ENCODE assay signal across 8 cellular contexts in genomic region chr1:160834945-160835565, GRCh38. TPM values are rescaled to one million over a fixed set of nuclear protein-coding genes. Genes with fewer than 3 reads are reported as not detected.
DNase-seq lines count a peak whose midpoint lies in the region; ATAC-seq, FAIRE-seq and TF ChIP-seq lines count a peak whose summit lies in the region.

No MANE protein-coding gene starts in this region.

- peak; percentile 60 for TF ChIP-seq CTCF in cardiac muscle cell (IDR thresholded peaks at IDR 0.05; ENCODE audit: low read depth, low read length)
- TF ChIP-seq CTCF in WI38 (IDR thresholded peaks at IDR 0.05; ENCODE audit: low read depth, low read length) = peak; percentile 32; the same call in 1 of the 2 replicates
- TF ChIP-seq CTCF in fibroblast of pulmonary artery (IDR thresholded peaks at IDR 0.05; ENCODE audit: low read length, missing control alignments) = peak; percentile 58

- H3K4me3 ChIP-seq in cardiac muscle cell (no peak overlapping the region), right cardiac atrium (ENCODE audit: low read length) (no peak overlapping the region), WI38 (ENCODE audit: low read depth, low read length) (no peak overlapping the region), fibroblast of pulmonary artery (replicated peaks; ENCODE audit: low read depth, low read length) (no peak overlapping the region), small intestine (ENCODE audit: low read depth in 1 of 2, low read length in 2 of 2) (no peak overlapping the region)
- H3K4me3 ChIP-seq in effector memory CD4-positive, alpha-beta T cell (ENCODE audit: insufficient read depth, low read depth, low read length, poor library complexity, severe bottlenecking) = no peak overlapping the region

- WGBS in right cardiac atrium = 85% methylated on average over 3 of the region's 3 CpGs
- 63 to 75% (median 66%) methylated on average over 3 of the region's 3 CpGs for WGBS in small intestine, 3 donors

- peaks cover 15% of the 10 kb centered on the region for H3K27me3 ChIP-seq in cardiac muscle cell
- no peaks in the 10 kb centered on the region for H3K27me3 ChIP-seq in right cardiac atrium (ENCODE audit: control insufficient read depth, insufficient read depth)
- no peaks in the 10 kb centered on the region for H3K27me3 ChIP-seq in small intestine (ENCODE audit: control insufficient read depth in 2 of 2, insufficient read depth in 2 of 2, low read length in 2 of 2)
- H3K27me3 ChIP-seq in effector memory CD4-positive, alpha-beta T cell (replicated peaks; ENCODE audit: control insufficient read depth, insufficient read depth, low read length, poor library complexity, severe bottlenecking) = no peaks in the 10 kb centered on the region

- ATAC-seq in right cardiac atrium (no peak), GM21717 (IDR thresholded peaks at IDR 0.05; ENCODE audit: unreplicated experiment) (no peak)

- DNase-seq in cardiac muscle cell (ENCODE audit: low read depth in 1 of 2, low spot score in 1 of 2) = peak; percentile 74 to 79
- DNase-seq in right cardiac atrium = no peak
- peak; percentile 31 for DNase-seq in MV-4-11 (lab: John Stamatoyannopoulos, UW)
- DNase-seq in fibroblast of pulmonary artery (ENCODE audit: low read depth) = peak; percentile 69
- peak; percentile 55 for DNase-seq in small intestine
- no peak for DNase-seq in effector memory CD4-positive, alpha-beta T cell

- intact Hi-C loops in right cardiac atrium (cut with DNase I) = loop anchor here (5.0 to 10.0 kb wide), 3 partner anchors 117 to 260 kb away; partner anchors contain the start of genes ITLN2 (in 4 of the 4) and KLHDC9 (in 1 of the 4)

- H3K9me3 ChIP-seq in cardiac muscle cell (ENCODE audit: low read depth) (no peaks in the 10 kb centered on the region), right cardiac atrium (ENCODE audit: control insufficient read depth, low read length) (no peaks in the 10 kb centered on the region), small intestine (ENCODE audit: control insufficient read depth, low read depth) (no peaks in the 10 kb centered on the region)
- H3K9me3 ChIP-seq in effector memory CD4-positive, alpha-beta T cell (ENCODE audit: control insufficient read depth, low read length) = no peaks in the 10 kb centered on the region

- no peak for FAIRE-seq in small intestine (lab: Jason Lieb, UNC)

- H3K4me1 ChIP-seq in cardiac muscle cell (ENCODE audit: low read depth) = peaks cover 7% of the 10 kb centered on the region
- H3K4me1 ChIP-seq in right cardiac atrium (ENCODE audit: control insufficient read depth, insufficient read depth, low read length) = peaks cover 4% of the 10 kb centered on the region
- H3K4me1 ChIP-seq in small intestine (ENCODE audit: control insufficient read depth in 2 of 2, insufficient read depth in 1 of 2, low read depth in 1 of 2, low read length in 1 of 2) = no peaks in the 10 kb centered on the region
- peaks cover 36% of the 10 kb centered on the region for H3K4me1 ChIP-seq in effector memory CD4-positive, alpha-beta T cell (ENCODE audit: control insufficient read depth, insufficient read depth, low read length, poor library complexity, severe bottlenecking)

- H3K36me3 ChIP-seq in cardiac muscle cell = no peaks in the 10 kb centered on the region
- no peaks in the 10 kb centered on the region for H3K36me3 ChIP-seq in small intestine (ENCODE audit: control insufficient read depth in 2 of 2, insufficient read depth in 2 of 2, low read length in 2 of 2)
- H3K36me3 ChIP-seq in effector memory CD4-positive, alpha-beta T cell (ENCODE audit: control insufficient read depth, insufficient read depth, low read length) = no peaks in the 10 kb centered on the region

- no peak overlapping the region for H3K27ac ChIP-seq in cardiac muscle cell
- no peak overlapping the region for H3K27ac ChIP-seq in right cardiac atrium (ENCODE audit: low read length)
- no peak overlapping the region for H3K27ac ChIP-seq in small intestine (ENCODE audit: low read depth in 1 of 2, low read length in 1 of 2)
- H3K27ac ChIP-seq in effector memory CD4-positive, alpha-beta T cell (ENCODE audit: insufficient read depth, low read length, poor library complexity, severe bottlenecking) = no peak overlapping the region

RNA-seq across cellular contexts. Expression of gene CD244, which starts 27.6 kb away (rescaled TPM):
- total RNA-seq in cardiac muscle cell (not detected in 2 replicates), right cardiac atrium (1 to 10 TPM in 2 of 4 donors, under 1 TPM in 2; 0.51 to 2.3 (median 0.86) TPM)
- polyA plus RNA-seq in cardiac muscle cell (0.11 TPM in 1 of 2 replicates, not detected in the other), right cardiac atrium (0.29 TPM), small intestine (1 to 10 TPM in 1 of 3 donors, under 1 TPM in 2; 0.39 to 3.2 (median 0.67) TPM)

RNA-seq across cellular contexts. Expression of gene LY9, which starts 39.1 kb away (rescaled TPM):
- total RNA-seq in cardiac muscle cell = not detected in 2 replicates
- polyA plus RNA-seq in cardiac muscle cell = not detected in 2 replicates
- total RNA-seq in right cardiac atrium = under 1 TPM in 3 of 4 donors, not detected in 1; 0.25 to 0.29 (median 0.25) TPM
- 0.09 TPM for polyA plus RNA-seq in right cardiac atrium
- polyA plus RNA-seq in small intestine = 1 to 10 TPM in 2 of 3 donors, under 1 TPM in 1; 0.45 to 3.8 (median 1.0) TPM

RNA-seq across cellular contexts. Expression of gene ITLN1, which starts 49.9 kb away (rescaled TPM):
- total RNA-seq in cardiac muscle cell (0.21 TPM in 1 of 2 replicates, not detected in the other), right cardiac atrium (10 to 100 TPM in 3 of 4 donors, 1 to 10 TPM in 1; 6.4 to 30.0 (median 21.2) TPM)
- polyA plus RNA-seq in cardiac muscle cell (0.34 TPM in 1 of 2 replicates, not detected in the other), right cardiac atrium (3.0 TPM), small intestine (100 to 1,000 TPM in 1 of 3 donors, 10 to 100 TPM in 2; 21.6 to 230 (median 39.8) TPM)

Comparison
In these comparisons a context has a peak if more than half of its experiments do, and no peak if none do; other contexts are left out.
1. DNase-seq: peak in cardiac muscle cell (2 of 2), MV-4-11 (single experiment), fibroblast of pulmonary artery (single experiment) and small intestine (single experiment); none in right cardiac atrium (0 of 3) and effector memory CD4-positive, alpha-beta T cell (0 of 3).
2. Peak in every context shown above with its lines, with median percentiles within 50 percentile points of each other: CTCF ChIP-seq.